ENCODE assay signal across 25 cellular contexts in the genomic region with DNA sequence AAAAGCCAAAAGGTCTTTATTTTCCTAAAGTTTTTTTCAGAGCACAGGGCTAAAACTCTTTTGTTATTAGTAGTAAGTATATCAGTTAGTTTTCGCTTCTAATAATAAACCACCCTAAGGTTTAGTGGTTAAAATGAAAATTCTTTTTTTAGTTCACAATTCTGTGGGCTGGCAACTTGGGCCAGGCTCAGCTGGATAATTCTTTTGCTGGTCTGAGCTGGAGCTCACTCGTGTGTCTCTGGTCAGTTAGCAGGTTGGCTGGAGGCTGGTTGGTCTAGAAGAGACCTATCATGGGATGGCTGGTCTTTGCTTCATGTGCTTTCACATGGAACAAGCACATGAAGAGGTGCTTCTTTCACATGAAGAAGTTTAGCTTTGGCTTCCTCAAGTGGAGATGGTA.
"Had no signal": no experiment of that assay in that cellular context is flagged by ENCODE, and none has a peak within 500 bp of the region (broad histone marks: within the 10 kb centered on the region; RNA-seq: fewer than 3 reads in every experiment).

No MANE protein-coding gene starts in this region.

- DNase-seq: colonic mucosa; cortex of kidney; dermis blood vessel endothelial cell; dorsolateral prefrontal cortex; effector CD8-positive, alpha-beta T cell; effector memory CD4-positive, alpha-beta T cell; effector memory CD8-positive, alpha-beta T cell; endodermal cell; erythroblast; esophagus squamous epithelium; foreskin fibroblast; foreskin keratinocyte; foreskin melanocyte; gastrocnemius medialis; glutamatergic neuron; head of caudate nucleus; heart left ventricle; heart right ventricle had no signal

- H3K79me2 ChIP-seq: hepatocyte had no signal

- H3K4me3 ChIP-seq: colonic mucosa, coronary artery, dorsolateral prefrontal cortex, esophagus muscularis mucosa, esophagus squamous epithelium, gastrocnemius medialis, gastroesophageal sphincter, heart left ventricle, heart right ventricle, hepatocyte had no signal

- H3K9me3 ChIP-seq: colonic mucosa, esophagus muscularis mucosa, esophagus squamous epithelium, gastrocnemius medialis, gastroesophageal sphincter, heart left ventricle, heart right ventricle had no signal

- H2AFZ ChIP-seq: hepatocyte had no signal

- H3K4me1 Mint-ChIP-seq: endodermal cell had no signal

- H3K36me3 ChIP-seq: colonic mucosa, esophagus muscularis mucosa, esophagus squamous epithelium, gastrocnemius medialis, gastroesophageal sphincter, heart left ventricle, heart right ventricle had no signal

- H3K27me3 ChIP-seq: colonic mucosa, esophagus muscularis mucosa, esophagus squamous epithelium, foreskin keratinocyte, gastrocnemius medialis, gastroesophageal sphincter, heart left ventricle, heart right ventricle, hepatocyte had no signal

- H3K27ac Mint-ChIP-seq: dendritic cell treated with granulocyte-macrophage colony-stimulating factor and Interleukin-4, amounts not matched to agents 40 ng/mL and 50 ng/mL, for 4 days; effector memory CD8-positive, alpha-beta T cell; endodermal cell had no signal

- H3K27me3 Mint-ChIP-seq: dendritic cell treated with granulocyte-macrophage colony-stimulating factor and Interleukin-4, amounts not matched to agents 40 ng/mL and 50 ng/mL, for 4 days; effector memory CD8-positive, alpha-beta T cell had no signal

- H3K9me3 Mint-ChIP-seq: effector memory CD8-positive, alpha-beta T cell; endodermal cell had no signal

- ATAC-seq: effector memory CD8-positive, alpha-beta T cell; esophagus mucosa; foreskin keratinocyte; gastrocnemius medialis; gastroesophageal sphincter; heart left ventricle; heart right ventricle had no signal

- H3K27ac ChIP-seq: colonic mucosa, coronary artery, dorsolateral prefrontal cortex, epithelial cell of prostate, esophagus muscularis mucosa, esophagus squamous epithelium, foreskin keratinocyte, gastrocnemius medialis, gastroesophageal sphincter, heart left ventricle, heart right ventricle, hepatocyte had no signal

- H3K4me2 ChIP-seq: hepatocyte had no signal

- H3K4me1 ChIP-seq: colonic mucosa, esophagus muscularis mucosa, foreskin keratinocyte, gastrocnemius medialis, gastroesophageal sphincter, heart left ventricle, heart right ventricle had no signal

- H3K4me3 Mint-ChIP-seq: dendritic cell treated with granulocyte-macrophage colony-stimulating factor and Interleukin-4, amounts not matched to agents 40 ng/mL and 50 ng/mL, for 4 days; effector memory CD8-positive, alpha-beta T cell; endodermal cell had no signal
